In the genomic region with DNA sequence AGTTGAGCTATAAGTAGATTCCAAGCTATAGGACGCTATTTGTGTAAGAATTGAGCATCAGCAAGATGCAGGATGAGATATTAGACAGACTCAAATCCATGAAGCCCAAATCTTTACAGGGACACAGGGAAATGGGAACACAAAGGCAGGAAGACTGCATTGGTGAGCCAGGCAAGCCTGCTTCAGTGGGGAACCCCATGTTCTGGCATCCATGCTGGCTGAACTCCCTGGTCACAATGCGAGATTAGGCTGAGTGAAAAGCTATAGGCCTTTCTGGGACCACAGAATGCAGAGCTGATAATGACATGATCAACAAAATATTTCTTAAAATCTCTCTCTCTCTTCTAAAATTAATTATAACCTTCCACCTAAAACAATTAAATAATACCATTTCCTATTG, we compare ENCODE assay signal across 26 cellular contexts.
"Had no signal": no experiment of that assay in that cellular context is flagged by ENCODE, and none has a peak within 500 bp of the region (broad histone marks: within the 10 kb centered on the region; RNA-seq: fewer than 3 reads in every experiment).

No MANE protein-coding gene starts in this region.

- FAIRE-seq: colon, endothelial cell of umbilical vein, kidney had no signal

- H3K4me2 ChIP-seq: hepatocyte had no signal

- DNase-seq: dermis blood vessel endothelial cell; dorsolateral prefrontal cortex; effector CD4-positive, alpha-beta T cell; effector memory CD4-positive, alpha-beta T cell; erythroblast; esophagus squamous epithelium; foreskin fibroblast; foreskin melanocyte; gastrocnemius medialis; heart left ventricle; immature natural killer cell; islet precursor cell; kidney; kidney glomerular epithelial cell; left colon; left ventricle myocardium inferior; lower lobe of right lung; mesenchymal stem cell; midbrain had no signal

- H3K36me3 ChIP-seq: esophagus squamous epithelium, gastrocnemius medialis, heart left ventricle, left ventricle myocardium inferior, lower lobe of right lung had no signal

- H2AFZ ChIP-seq: hepatocyte had no signal

- H3K79me2 ChIP-seq: hepatocyte had no signal

- H3K27me3 ChIP-seq: dorsolateral prefrontal cortex, esophagus squamous epithelium, gastrocnemius medialis, heart left ventricle, hepatocyte had no signal

- ATAC-seq: esophagus mucosa, gastrocnemius medialis, left colon, left lobe of liver, lower lobe of right lung had no signal

- H3K27ac ChIP-seq: coronary artery, dorsolateral prefrontal cortex, epithelial cell of prostate, esophagus squamous epithelium, gastrocnemius medialis, heart left ventricle, hepatocyte, left ventricle myocardium inferior, lower lobe of right lung had no signal

- H3K4me1 ChIP-seq: esophagus squamous epithelium, gastrocnemius medialis, heart left ventricle, lower lobe of right lung had no signal

- H3K9me3 ChIP-seq: esophagus squamous epithelium, gastrocnemius medialis, heart left ventricle, left ventricle myocardium inferior, lower lobe of right lung had no signal

- H3K4me3 ChIP-seq: coronary artery, dorsolateral prefrontal cortex, esophagus squamous epithelium, gastrocnemius medialis, heart left ventricle, hepatocyte, left ventricle myocardium inferior, lower lobe of right lung had no signal
